ENCODE assay signal across 1 cellular context in genomic region chr5:135024956-135025729, GRCh38.
TF ChIP-seq lines count a peak whose summit lies in the region.

No MANE protein-coding gene starts in this region.

TF ChIP-seq in A549, 52 proteins besides CTCF, POLR2A, EP300 and RAD21 (continued from another document):
- TF ChIP-seq PBX3 (IDR thresholded peaks at IDR 0.05) = 0 out of 2 replicates have a peak, but pooled peaks have one; percentile 37
- no peak for TF ChIP-seq CHD2 (IDR thresholded peaks at IDR 0.05; ENCODE audit: low read length, partially characterized antibody)
